10 cellular contexts compared by ENCODE assay signal in the genomic region with DNA sequence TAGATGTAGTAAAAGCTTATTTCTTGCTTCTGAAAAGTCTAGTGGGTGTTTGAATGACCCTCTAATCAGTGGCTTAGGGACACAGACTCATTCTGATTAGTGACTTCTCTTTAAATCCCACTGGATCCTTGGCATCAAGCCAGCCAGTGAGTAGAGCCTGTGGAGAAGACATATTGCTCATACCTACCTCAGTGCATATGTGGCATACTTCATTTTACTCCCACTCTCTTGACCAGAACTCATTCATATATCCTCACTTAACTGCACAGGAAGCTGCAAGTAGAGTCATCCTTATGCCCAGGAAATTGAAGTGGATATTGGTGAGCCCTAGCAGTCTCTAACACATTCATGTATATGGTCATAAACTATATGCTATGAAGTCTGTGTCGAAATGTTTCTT.
DNase-seq lines count a peak whose midpoint lies in the region; FAIRE-seq and TF ChIP-seq lines count a peak whose summit lies in the region.
"Had no signal": no experiment of that assay in that cellular context is flagged by ENCODE, and none has a peak within 500 bp of the region (broad histone marks: within the 10 kb centered on the region; RNA-seq: fewer than 3 reads in every experiment).

No MANE protein-coding gene starts in this region.

- CTCF ChIA-PET in GM10248 (lab: Yijun Ruan, JAX) = interaction anchor here (0.8 to 3.8 kb wide), 3 partner anchors 11 to 153 kb away, joined by 3 to 19 read pairs (median 3); no protein-coding TSS in a partner anchor

- POLR2A ChIA-PET in GM10248 (lab: Yijun Ruan, JAX) = no interaction called here

- no peak overlapping the region for H3K4me3 ChIP-seq in fibroblast of mammary gland (ENCODE audit: control insufficient read depth, low read depth, low read length)
- H3K4me3 ChIP-seq: stomach had no signal

- DNase-seq in AG08395 (ENCODE audit: low spot score) (peak; percentile 6), Daoy (ENCODE audit: low read depth) (peak; percentile 67), RCC 7860 (ENCODE audit: low spot score) (peak; percentile 89), fibroblast of mammary gland (ENCODE audit: low read depth) (peak; percentile 90), NOMO-1 treated with DMSO at 0.1 percent for 48 hours (lab: John Stamatoyannopoulos, UW; ENCODE audit: unreplicated experiment) (no peak), NCI-H146 (lab: John Stamatoyannopoulos, UW) (no peak), GM10248 (ENCODE audit: extremely low spot score) (no peak)
- DNase-seq: activated CD4-positive, CD25-positive, alpha-beta regulatory T cell; nephron progenitor cell; stomach had no signal

- peak; percentile 86 for FAIRE-seq in RCC 7860 (lab: Jason Lieb, UNC)

- TF ChIP-seq CTCF in fibroblast of mammary gland (conservative IDR thresholded peaks at IDR 0.05; ENCODE audit: control insufficient read depth, insufficient read depth, low read depth, low read length) = no peak
- no peak for TF ChIP-seq CTCF in GM10248 (IDR thresholded peaks at IDR 0.05; ENCODE audit: control extremely low read depth, extremely low read depth, low read depth, missing control alignments)

Comparison
In these comparisons a context has a peak if more than half of its experiments do, and no peak if none do; other contexts are left out.
1. DNase-seq: peak in AG08395 (single experiment), Daoy (single experiment), RCC 7860 (single experiment) and fibroblast of mammary gland (single experiment); none in NOMO-1 treated with DMSO at 0.1 percent for 48 hours (single experiment), NCI-H146 (single experiment) and GM10248 (single experiment).